Comparison of ENCODE assay signal across 21 cellular contexts in genomic region chr12:12396727-12397126, GRCh38. TPM values are rescaled to one million over a fixed set of nuclear protein-coding genes. Genes with fewer than 3 reads are reported as not detected.
A peak's percentile ranks its signal among the peaks of the same experiment; 100 is the strongest.
DNase-seq lines count a peak whose midpoint lies in the region; TF ChIP-seq lines count a peak whose summit lies in the region.
"Had no signal": no experiment of that assay in that cellular context is flagged by ENCODE, and none has a peak within 500 bp of the region (broad histone marks: within the 10 kb centered on the region; RNA-seq: fewer than 3 reads in every experiment).

No MANE protein-coding gene starts in this region.

- no peak overlapping the region for H3K4me3 ChIP-seq in subcutaneous abdominal adipose tissue (ENCODE audit: low read depth in 1 of 5, low read length in 5 of 5)
- H3K4me3 ChIP-seq in adrenal gland: no peak overlapping the region
- H3K4me3 ChIP-seq: left lung, mucosa of descending colon, neural progenitor cell, thyroid gland had no signal

- H3K4me1 ChIP-seq in subcutaneous abdominal adipose tissue (ENCODE audit: control insufficient read depth in 5 of 5, insufficient read depth in 5 of 5, low read length in 5 of 5) (peaks cover 5 to 34% (median 27%) of the 10 kb centered on the region in 5 donors), adrenal gland (replicated peaks in 1 of 2) (peaks cover 12 to 20% of the 10 kb centered on the region in 2 donors)

- no peaks in the 10 kb centered on the region for H3K27me3 Mint-ChIP-seq in Calu3 (ENCODE audit: unreplicated experiment)
- H3K27me3 Mint-ChIP-seq: activated naive CD4-positive, alpha-beta T cell treated with anti-CD3 and anti-CD28 coated beads, Interleukin-2, amount 10 ng/mL, durations not matched to agents 7 days and 5 days had no signal

- no TSS peak for BruUV-seq in Calu3 (replicated peaks; lab: Mats Ljungman, UMichigan)

- no peak overlapping the region for H3K9ac ChIP-seq in subcutaneous abdominal adipose tissue (ENCODE audit: low read length in 5 of 5)
- H3K9ac ChIP-seq: neural progenitor cell, SK-N-SH had no signal

- peak overlapping the region; percentile 34 for H3K27ac ChIP-seq in angular gyrus (ENCODE audit: low read depth, low read length)
- peak overlapping the region; percentile 86 for H3K27ac ChIP-seq in subcutaneous abdominal adipose tissue (ENCODE audit: low read depth, low read length)
- H3K27ac ChIP-seq in adrenal gland: no peak overlapping the region
- H3K27ac ChIP-seq: epithelial cell of prostate, neural progenitor cell, thyroid gland, WERI-Rb-1 had no signal

- H3K4me3 Mint-ChIP-seq in Calu3 (ENCODE audit: low read depth, unreplicated experiment): no peak overlapping the region
- H3K4me3 Mint-ChIP-seq: activated naive CD4-positive, alpha-beta T cell treated with anti-CD3 and anti-CD28 coated beads, Interleukin-2, amount 10 ng/mL, durations not matched to agents 7 days and 5 days; immature natural killer cell; neural progenitor cell; T-helper 2 cell treated with Interferon-gamma antibody and Interleukin-4, amounts not matched to agents 5 μg/mL and 100 μg/mL, for 36 hours had no signal

- H3K9me3 Mint-ChIP-seq in Calu3 (ENCODE audit: low read depth, unreplicated experiment): no peaks in the 10 kb centered on the region
- H3K9me3 Mint-ChIP-seq: activated naive CD4-positive, alpha-beta T cell treated with anti-CD3 and anti-CD28 coated beads, Interleukin-2, amount 10 ng/mL, durations not matched to agents 7 days and 5 days; immature natural killer cell; neural progenitor cell had no signal

- H3K36me3 ChIP-seq in subcutaneous abdominal adipose tissue (ENCODE audit: control insufficient read depth in 5 of 5, insufficient read depth in 5 of 5, low read length in 5 of 5) (peaks cover 0 to 2% (median 0%) of the 10 kb centered on the region in 5 donors), adrenal gland (replicated peaks in 1 of 2) (no peaks in the 10 kb centered on the region)
- H3K36me3 ChIP-seq: left lung, neural progenitor cell, thyroid gland, WERI-Rb-1 had no signal

- no peak for TF ChIP-seq POLR2A in adrenal gland (IDR thresholded peaks at IDR 0.05)

- H3K27me3 ChIP-seq in subcutaneous abdominal adipose tissue (ENCODE audit: control insufficient read depth in 5 of 5, insufficient read depth in 4 of 5, low read length in 5 of 5): no peaks in the 10 kb centered on the region
- no peaks in the 10 kb centered on the region for H3K27me3 ChIP-seq in adrenal gland
- H3K27me3 ChIP-seq: left lung, neural progenitor cell, thyroid gland had no signal

- H3K9me3 ChIP-seq in subcutaneous abdominal adipose tissue (ENCODE audit: control insufficient read depth in 5 of 5, low read length in 5 of 5) (no peaks in the 10 kb centered on the region), adrenal gland (replicated peaks in 1 of 3) (no peaks in the 10 kb centered on the region)
- H3K9me3 ChIP-seq: left lung, mucosa of descending colon, SK-N-SH, thyroid gland had no signal

- peak overlapping the region; percentile 44 for H3K27ac Mint-ChIP-seq in Calu3 (ENCODE audit: unreplicated experiment)
- H3K27ac Mint-ChIP-seq: activated naive CD4-positive, alpha-beta T cell treated with anti-CD3 and anti-CD28 coated beads, Interleukin-2, amount 10 ng/mL, durations not matched to agents 7 days and 5 days; immature natural killer cell; neural progenitor cell; T-helper 2 cell treated with Interferon-gamma antibody and Interleukin-4, amounts not matched to agents 5 μg/mL and 100 μg/mL, for 36 hours had no signal

- peaks cover 14% of the 10 kb centered on the region for H3K36me3 Mint-ChIP-seq in Calu3 (ENCODE audit: insufficient read depth, unreplicated experiment)
- H3K36me3 Mint-ChIP-seq: neural progenitor cell had no signal

- peaks cover 44% of the 10 kb centered on the region for H3K4me1 Mint-ChIP-seq in Calu3 (ENCODE audit: low read depth, unreplicated experiment)

- CTCF ChIA-PET in Calu3 (lab: Charles Lee): no interaction called here

- intact Hi-C loops in Calu3 (cut with micrococcal nuclease; ENCODE audit: unreplicated experiment): loop anchor here (5.0 kb wide), 2 partner anchors 51 to 166 kb away; partner anchors contain the start of gene DUSP16
- intact Hi-C loops in adrenal gland (cut with DNase I): no loop called here

- peak; percentile 26 for DNase-seq in NCI-H1694 treated with DMSO at 0.1 percent for 48 hours (lab: John Stamatoyannopoulos, UW)
- DNase-seq in NCI-H1694 (lab: John Stamatoyannopoulos, UW): no peak
- no peak for DNase-seq in Calu3
- DNase-seq in adrenal gland: no peak
- no peak for DNase-seq in SKM-1 (lab: John Stamatoyannopoulos, UW; ENCODE audit: unreplicated experiment)
- no peak for DNase-seq in retina
- DNase-seq: activated naive CD4-positive, alpha-beta T cell treated with anti-CD3 and anti-CD28 coated beads, Interleukin-2, amount 10 ng/mL, durations not matched to agents 7 days and 5 days; immature natural killer cell; KBM-7; left lung; mucosa of descending colon; NCI-H2029 treated with DMSO at 0.1 percent for 48 hours; SK-N-SH; stimulated activated CD4-positive, alpha-beta T cell treated with anti-CD3 and anti-CD28 coated beads, Interleukin-1b, Interleukin-23, amount 100 ng/mL, for 48 hours; thyroid gland; WERI-Rb-1 had no signal

- 89 to 94% (median 90%) methylated on average over 4 of the region's 4 CpGs for WGBS in adrenal gland, 4 donors

- no peak for TF ChIP-seq CTCF in Calu3 (IDR thresholded peaks at IDR 0.05; ENCODE audit: unreplicated experiment)
- TF ChIP-seq CTCF in adrenal gland (IDR thresholded peaks at IDR 0.05): no peak

RNA-seq across cellular contexts. Expression of gene BORCS5, which starts 39.8 kb away (rescaled TPM):
- total RNA-seq in Calu3 (2022): 9.3 and 11.5 TPM in 2 replicates
- 10 to 100 TPM in 6 of 8 donors, 1 to 10 TPM in 2; 8.5 to 30.1 (median 15.1) TPM for total RNA-seq in adrenal gland
- 1 to 10 TPM; 3.6 to 8.5 (median 5.5) TPM for polyA plus RNA-seq in adrenal gland

RNA-seq across cellular contexts. Expression of gene MANSC1, which starts 46.7 kb away (rescaled TPM):
- total RNA-seq in Calu3 (2022): 71.8 and 74.5 TPM in 2 replicates
- 10 to 100 TPM in 7 of 8 donors, 1 to 10 TPM in 1; 6.3 to 25.3 (median 17.4) TPM for total RNA-seq in adrenal gland
- 10 to 100 TPM in 1 of 3 donors, 1 to 10 TPM in 2; 3.9 to 24.3 (median 8.1) TPM for polyA plus RNA-seq in adrenal gland

Comparison
In these comparisons a context has a peak if more than half of its experiments do, and no peak if none do; other contexts are left out.
1. H3K27ac ChIP-seq: peak in angular gyrus (single experiment) and subcutaneous abdominal adipose tissue (single experiment); none in adrenal gland (0 of 5).